8 cellular contexts compared by ENCODE assay signal in genomic region chr17:81238815-81239713, GRCh38. TPM values are rescaled to one million over a fixed set of nuclear protein-coding genes. Genes with fewer than 3 reads are reported as not detected.
A peak's percentile ranks its signal among the peaks of the same experiment; 100 is the strongest.
DNase-seq lines count a peak whose midpoint lies in the region; ATAC-seq, FAIRE-seq and TF ChIP-seq lines count a peak whose summit lies in the region.

Gene NDUFAF8 (plus strand): TSS chr17:81239318. CDS start chr17:81239364, 46 bp downstream.
Gene TEPSIN (minus strand): TSS chr17:81239055. CDS start chr17:81239033, 22 bp downstream.

- peak within 1 kb of the TSS; percentile 80 for H3K9ac ChIP-seq in trophoblast cell (ENCODE audit: low read length)

- intact Hi-C loops in cardiac septum (cut with DNase I) = loop anchor here (2.0 kb wide), 1 partner anchor 96 kb away; no protein-coding TSS in a partner anchor
- intact Hi-C loops in transverse colon (cut with DNase I; ENCODE audit: low total_unique reads) = loop anchor here (10.0 kb wide), 1 partner anchor 56 kb away; the partner anchor contains the start of gene SLC38A10

- CTCF ChIA-PET in T-cell (lab: Charles Lee) = interaction anchor here in 1 of 2 donors (1.0 to 1.8 kb wide), 3 partner anchors 15 to 53 kb away, joined by 4 to 15 read pairs (median 5); partner anchors contain the start of gene CEP131

- in situ Hi-C loops in transverse colon (cut with MboI; ENCODE audit: low pct_ligation_motif_present in 1 of 4, low pct_unique_long_range_greater_than_20kb in 1 of 4, low sequenced_read_pairs in 3 of 4) = no loop called here

- H3K4me1 Mint-ChIP-seq in T-cell = peaks cover 42 to 56% (median 47%) of the 10 kb centered on the region in 3 donors

- peak within 1 kb of the TSS; percentile 83 for H3K4me2 ChIP-seq in trophoblast cell (ENCODE audit: low read length)

- H3K14ac ChIP-seq in trophoblast cell (ENCODE audit: low read length) = peak within 1 kb of the TSS; percentile 89

- TF ChIP-seq POLR2A in GM12891 (IDR thresholded peaks at IDR 0.05; ENCODE audit: low read depth, low read length) = peak; percentile 79; the same call in 1 of the 2 replicates
- peak; percentile 73 for TF ChIP-seq POLR2A in transverse colon (IDR thresholded peaks at IDR 0.05)

- H2AK5ac ChIP-seq in trophoblast cell (ENCODE audit: low read length) = peak within 1 kb of the TSS; percentile 58

- 0% methylated on average over 87 to 100 of the region's 100 CpGs for WGBS in adipose tissue, 3 donors
- no CpG with 5 or more reads among the region's 100 CpGs for WGBS in trophoblast cell (ENCODE audit: extremely low coverage, insufficient coverage, insufficient read length)
- 0% methylated on average over 2 to 51 of the region's 100 CpGs for WGBS in transverse colon (ENCODE audit: low coverage in 1 of 2), 2 donors

- no peak for TF ChIP-seq EP300 in transverse colon (IDR thresholded peaks at IDR 0.05; ENCODE audit: low read depth)

- peaks cover 8 to 12% of the 10 kb centered on the region in 2 experiments for H3K4me1 ChIP-seq in trophoblast cell (ENCODE audit: control insufficient read depth in 1 of 2, insufficient read depth in 2 of 2, low read length in 2 of 2)
- H3K4me1 ChIP-seq in transverse colon = peaks cover 15 to 30% (median 25%) of the 10 kb centered on the region in 4 donors

- H3K36me3 ChIP-seq in trophoblast cell (ENCODE audit: control insufficient read depth in 1 of 2, insufficient read depth in 2 of 2, low read length in 2 of 2) = peaks cover 5% of the 10 kb centered on the region in 2 experiments
- H3K36me3 ChIP-seq in transverse colon = no peaks in the 10 kb centered on the region

- H4K8ac ChIP-seq in trophoblast cell (ENCODE audit: low read depth, low read length) = peak within 1 kb of the TSS; percentile 96

- no peaks in the 10 kb centered on the region for H3K27me3 Mint-ChIP-seq in T-cell

- peak within 1 kb of the TSS; percentile 91 to 94 (median 92) for H3K4me3 Mint-ChIP-seq in T-cell

- H3K4me3 ChIP-seq in trophoblast cell (ENCODE audit: low read depth, low read length) = peak within 1 kb of the TSS; percentile 94
- H3K4me3 ChIP-seq in transverse colon = peak within 1 kb of the TSS; percentile 84 to 100 (median 98)

- H2BK120ac ChIP-seq in trophoblast cell (ENCODE audit: insufficient read depth, low read length, poor library complexity) = peak within 1 kb of the TSS; percentile 61

- H3K36me3 Mint-ChIP-seq in T-cell = peaks cover 7% of the 10 kb centered on the region

- no peak for TF ChIP-seq CTCF in transverse colon (IDR thresholded peaks at IDR 0.05)

- H4K12ac ChIP-seq in trophoblast cell (ENCODE audit: low read depth, low read length) = peak within 1 kb of the TSS; percentile 83

- peak within 1 kb of the TSS; percentile 82 to 92 for H3K27ac Mint-ChIP-seq in T-cell

- peak; percentile 100 for DNase-seq in GM12891 (ENCODE audit: insufficient read length, low spot score)
- peak; percentile 100 for DNase-seq in NCI-H1436 treated with DMSO at 0.1 percent for 48 hours (lab: John Stamatoyannopoulos, UW)
- DNase-seq in T-cell = peak; percentile 82 to 99 (median 96)
- peak; percentile 98 for DNase-seq in cardiac septum (ENCODE audit: low spot score)
- peak; percentile 100 for DNase-seq in trophoblast cell
- peak; percentile 97 for DNase-seq in transverse colon

- no peaks in the 10 kb centered on the region for H3K9me3 Mint-ChIP-seq in T-cell

- H2BK12ac ChIP-seq in trophoblast cell (ENCODE audit: low read length) = peak within 1 kb of the TSS; percentile 55

- peaks cover 3% of the 10 kb centered on the region for H3K9me3 ChIP-seq in trophoblast cell (ENCODE audit: insufficient read depth, low read depth, low read length)
- H3K9me3 ChIP-seq in transverse colon = no peaks in the 10 kb centered on the region

- ATAC-seq in HG02840 (IDR thresholded peaks at IDR 0.05; ENCODE audit: low FRiP score, unreplicated experiment) (peak; percentile 84), T-cell (replicated peaks in 1 of 4) (peak; percentile 94 to 98 (median 97))

- H3K18ac ChIP-seq in trophoblast cell (ENCODE audit: low read length) = peak within 1 kb of the TSS; percentile 78

- peaks cover 8% of the 10 kb centered on the region for H3K79me1 ChIP-seq in trophoblast cell (ENCODE audit: low read length)

- POLR2A ChIA-PET in T-cell (lab: Charles Lee) = interaction anchor here (0.6 to 1.3 kb wide), 2 partner anchors 16 to 53 kb away, joined by 4 to 5 read pairs; partner anchors contain the start of gene CEP131 (in 1 of the 2)

- H3K79me2 ChIP-seq in trophoblast cell (ENCODE audit: control insufficient read depth, insufficient read depth, low read length, poor library complexity) = peaks cover 10% of the 10 kb centered on the region

- no peak within 1 kb of the TSS for H3K27ac ChIP-seq in adipose tissue (ENCODE audit: low read depth, low read length)
- peak within 1 kb of the TSS; percentile 48 for H3K27ac ChIP-seq in trophoblast cell (ENCODE audit: low read depth, low read length)
- H3K27ac ChIP-seq in transverse colon = peak within 1 kb of the TSS; percentile 83 to 95 (median 90)

- peak; percentile 96 for FAIRE-seq in GM12891 (lab: Jason Lieb, UNC)

- H2AFZ ChIP-seq in trophoblast cell (ENCODE audit: insufficient read depth, low read length, poor library complexity) = peak within 1 kb of the TSS; percentile 73

- H4K91ac ChIP-seq in trophoblast cell (ENCODE audit: low read depth, low read length) = peak within 1 kb of the TSS; percentile 88

- H3K23ac ChIP-seq in trophoblast cell (ENCODE audit: low read length) = no peak within 1 kb of the TSS

- no peaks in the 10 kb centered on the region for H3K27me3 ChIP-seq in trophoblast cell (ENCODE audit: insufficient read depth, low read length)
- H3K27me3 ChIP-seq in transverse colon = no peaks in the 10 kb centered on the region

- peak within 1 kb of the TSS; percentile 68 for H2BK5ac ChIP-seq in trophoblast cell (ENCODE audit: low read depth, low read length, poor library complexity)

- H3K4ac ChIP-seq in trophoblast cell (ENCODE audit: low read depth, low read length) = peak within 1 kb of the TSS; percentile 89

TF ChIP-seq in GM12891, 5 proteins besides CTCF, POLR2A, EP300 and RAD21:
- TF ChIP-seq TAF1 (IDR thresholded peaks at IDR 0.05; ENCODE audit: low read depth, low read length) = peak; percentile 33; the same call in 1 of the 2 replicates
- TF ChIP-seq POLR2AphosphoS5 (IDR thresholded peaks at IDR 0.05; ENCODE audit: low read depth, low read length) = peak; percentile 67
- no peak for TF ChIP-seq SPI1 (IDR thresholded peaks at IDR 0.05; ENCODE audit: low read depth, low read length)

RNA-seq across cellular contexts. Expression of gene NDUFAF8, which starts in this region (rescaled TPM):
- 159 TPM for polyA plus RNA-seq in GM12891 (2012; ENCODE audit: low read depth, missing spikeins)
- total RNA-seq in T-cell = 10 to 100 TPM; 35.0 to 60.8 (median 51.2) TPM
- polyA plus RNA-seq in adipose tissue = 10 to 100 TPM; 17.7 to 56.3 (median 46.2) TPM
- 61.0 TPM for total RNA-seq in cardiac septum
- polyA plus RNA-seq in trophoblast cell (2013) = 85.8 and 86.1 TPM in 2 replicates
- total RNA-seq in transverse colon = 10 to 100 TPM in 3 of 4 donors, not detected in 1; 22.3 to 35.4 (median 29.9) TPM

RNA-seq across cellular contexts. Expression of gene TEPSIN, which starts in this region (rescaled TPM):
- polyA plus RNA-seq in GM12891 (2012; ENCODE audit: low read depth, missing spikeins) = 15.7 TPM
- 100 to 1,000 TPM in 3 of 5 donors, 10 to 100 TPM in 2; 73.8 to 169 (median 161) TPM for total RNA-seq in T-cell
- 10 to 100 TPM; 22.7 to 24.7 (median 24.0) TPM for polyA plus RNA-seq in adipose tissue
- 12.6 TPM for total RNA-seq in cardiac septum
- 17.9 and 18.0 TPM in 2 replicates for polyA plus RNA-seq in trophoblast cell (2013)
- total RNA-seq in transverse colon = 100 to 1,000 TPM in 2 of 4 donors, 10 to 100 TPM in 2; 61.2 to 336 (median 121) TPM
